Comparison of ENCODE assay signal across 22 cellular contexts in the genomic region with DNA sequence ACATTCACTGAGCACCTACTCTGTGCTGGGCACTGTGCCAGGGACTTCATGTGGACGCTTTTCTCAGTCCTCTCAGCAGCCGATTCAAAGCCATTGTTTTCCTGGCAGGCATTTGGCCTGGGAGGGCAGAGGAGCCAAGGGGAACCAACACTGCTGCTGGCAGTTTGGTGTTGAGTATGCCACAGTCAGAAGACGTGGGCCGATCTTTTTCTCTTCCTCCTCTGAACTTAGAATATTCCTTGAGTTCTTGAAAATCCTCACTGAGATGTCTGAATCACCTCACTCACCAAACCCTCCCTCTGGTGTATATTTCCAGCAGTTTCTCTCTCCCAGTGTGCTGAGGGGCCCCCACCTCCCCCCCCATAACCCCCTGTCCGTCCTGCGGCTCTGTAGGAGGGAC.
DNase-seq lines count a peak whose midpoint lies in the region; ATAC-seq lines count a peak whose summit lies in the region.
"Had no signal": no experiment of that assay in that cellular context is flagged by ENCODE, and none has a peak within 500 bp of the region (broad histone marks: within the 10 kb centered on the region; RNA-seq: fewer than 3 reads in every experiment).

No MANE protein-coding gene starts in this region.

- no peak overlapping the region for H3K4me3 ChIP-seq in H7 (ENCODE audit: insufficient read depth, low read depth, low read length)
- H3K4me3 ChIP-seq: lower lobe of right lung, sigmoid colon, SJSA1, upper lobe of right lung had no signal

- no peak for DNase-seq in activated naive CD4-positive, alpha-beta T cell treated with anti-CD3 and anti-CD28 coated beads, Interleukin-2, amount 10 ng/mL, durations not matched to agents 7 days and 5 days
- DNase-seq in activated naive CD4-positive, alpha-beta T cell treated with anti-CD3 and anti-CD28 coated beads, Interleukin-2, amount 50 U/mL, for 72 hours (ENCODE audit: low spot score in 2 of 2) = no peak
- DNase-seq in NCI-H69 (lab: John Stamatoyannopoulos, UW) (peak; percentile 58), H7 (no peak), cortex of kidney (lab: John Stamatoyannopoulos, UW) (no peak)
- no peak for DNase-seq in activated naive CD8-positive, alpha-beta T cell treated with anti-CD3 and anti-CD28 coated beads, Interleukin-2, amount 10 ng/mL, durations not matched to agents 7 days and 5 days
- no peak for DNase-seq in stimulated activated naive CD8-positive, alpha-beta T cell treated with anti-CD3 and anti-CD28 coated beads, Interleukin-15, amount 100 ng/mL, for 72 hours
- DNase-seq: activated CD4-positive, alpha-beta T cell treated with anti-CD3 and anti-CD28 coated beads, Interleukin-2, amount 50 U/mL, for 1 hour; activated gamma-delta T cell treated with Interleukin-2 at 50 U/mL for 16 hours; CD4-positive, alpha-beta memory T cell; lower lobe of right lung; NCI-H1105; NCI-H2081 treated with DMSO at 0.1 percent for 48 hours; NCI-H524; posterior cingulate gyrus; sigmoid colon; stimulated activated CD4-positive, alpha-beta T cell treated with anti-CD3 and anti-CD28 coated beads, Interleukin-15, amount 100 ng/mL, for 24 hours; T-helper 17 cell; upper lobe of right lung had no signal

- H3K27ac Mint-ChIP-seq in activated naive CD4-positive, alpha-beta T cell treated with anti-CD3 and anti-CD28 coated beads, Interleukin-2, amount 10 ng/mL, durations not matched to agents 7 days and 5 days = peak overlapping the region; percentile 76
- peak overlapping the region in 1 of 2 donors; percentile 85 for H3K27ac Mint-ChIP-seq in activated naive CD4-positive, alpha-beta T cell treated with anti-CD3 and anti-CD28 coated beads, Interleukin-2, amount 50 U/mL, for 72 hours
- H3K27ac Mint-ChIP-seq in activated naive CD8-positive, alpha-beta T cell treated with anti-CD3 and anti-CD28 coated beads, Interleukin-2, amount 10 ng/mL, durations not matched to agents 7 days and 5 days = peak overlapping the region; percentile 69
- H3K27ac Mint-ChIP-seq in stimulated activated naive CD8-positive, alpha-beta T cell treated with anti-CD3 and anti-CD28 coated beads, Interleukin-15, amount 100 ng/mL, for 72 hours = peak overlapping the region; percentile 79 to 94
- H3K27ac Mint-ChIP-seq: IgD-negative memory B cell had no signal

- H3K4me1 Mint-ChIP-seq in activated naive CD4-positive, alpha-beta T cell treated with anti-CD3 and anti-CD28 coated beads, Interleukin-2, amount 10 ng/mL, durations not matched to agents 7 days and 5 days = peaks cover 50% of the 10 kb centered on the region
- peaks cover 33% of the 10 kb centered on the region for H3K4me1 Mint-ChIP-seq in activated naive CD8-positive, alpha-beta T cell treated with anti-CD3 and anti-CD28 coated beads, Interleukin-2, amount 10 ng/mL, durations not matched to agents 7 days and 5 days
- peaks cover 68% of the 10 kb centered on the region for H3K4me1 Mint-ChIP-seq in stimulated activated naive CD8-positive, alpha-beta T cell treated with anti-CD3 and anti-CD28 coated beads, Interleukin-15, amount 100 ng/mL, for 72 hours

- CTCF ChIA-PET in activated naive CD4-positive, alpha-beta T cell treated with anti-CD3 and anti-CD28 coated beads, Interleukin-2, amount 10 ng/mL, durations not matched to agents 7 days and 5 days (lab: Charles Lee) = interaction anchor here (1.2 kb wide), 1 partner anchor 117 kb away, joined by 3 read pairs; no protein-coding TSS in a partner anchor

- POLR2A ChIA-PET in activated naive CD8-positive, alpha-beta T cell treated with anti-CD3 and anti-CD28 coated beads, Interleukin-2, amount 10 ng/mL, durations not matched to agents 7 days and 5 days (lab: Charles Lee) = interaction anchor here (2.2 kb wide), 1 partner anchor 16 kb away, joined by 15 read pairs; no protein-coding TSS in a partner anchor

- H3K27me3 Mint-ChIP-seq in activated naive CD4-positive, alpha-beta T cell treated with anti-CD3 and anti-CD28 coated beads, Interleukin-2, amount 10 ng/mL, durations not matched to agents 7 days and 5 days = no peaks in the 10 kb centered on the region
- H3K27me3 Mint-ChIP-seq in activated naive CD8-positive, alpha-beta T cell treated with anti-CD3 and anti-CD28 coated beads, Interleukin-2, amount 10 ng/mL, durations not matched to agents 7 days and 5 days = no peaks in the 10 kb centered on the region
- no peaks in the 10 kb centered on the region for H3K27me3 Mint-ChIP-seq in stimulated activated naive CD8-positive, alpha-beta T cell treated with anti-CD3 and anti-CD28 coated beads, Interleukin-15, amount 100 ng/mL, for 72 hours
- H3K27me3 Mint-ChIP-seq: CD4-positive, alpha-beta memory T cell; T-helper 17 cell had no signal

- no peaks in the 10 kb centered on the region for H3K36me3 ChIP-seq in H7 (replicated peaks; ENCODE audit: control insufficient read depth, insufficient read depth, low read length)
- H3K36me3 ChIP-seq: lower lobe of right lung, sigmoid colon, SJSA1, upper lobe of right lung had no signal

- ATAC-seq in activated naive CD4-positive, alpha-beta T cell treated with anti-CD3 and anti-CD28 coated beads, Interleukin-2, amount 50 U/mL, for 72 hours = no peak
- no peak for ATAC-seq in activated naive CD8-positive, alpha-beta T cell treated with anti-CD3 and anti-CD28 coated beads, Interleukin-2, amount 10 ng/mL, durations not matched to agents 7 days and 5 days (ENCODE audit: low read depth)
- no peak for ATAC-seq in stimulated activated naive CD8-positive, alpha-beta T cell treated with anti-CD3 and anti-CD28 coated beads, Interleukin-15, amount 100 ng/mL, for 72 hours
- ATAC-seq in HG03025 (IDR thresholded peaks at IDR 0.05; ENCODE audit: low FRiP score, unreplicated experiment) = no peak
- ATAC-seq: lower lobe of right lung, T-helper 17 cell, upper lobe of right lung had no signal

- H3K36me3 Mint-ChIP-seq in activated naive CD4-positive, alpha-beta T cell treated with anti-CD3 and anti-CD28 coated beads, Interleukin-2, amount 10 ng/mL, durations not matched to agents 7 days and 5 days = peaks cover 8% of the 10 kb centered on the region
- peaks cover 5 to 15% of the 10 kb centered on the region in 2 donors for H3K36me3 Mint-ChIP-seq in activated naive CD4-positive, alpha-beta T cell treated with anti-CD3 and anti-CD28 coated beads, Interleukin-2, amount 50 U/mL, for 72 hours
- peaks cover 2% of the 10 kb centered on the region for H3K36me3 Mint-ChIP-seq in activated naive CD8-positive, alpha-beta T cell treated with anti-CD3 and anti-CD28 coated beads, Interleukin-2, amount 10 ng/mL, durations not matched to agents 7 days and 5 days
- H3K36me3 Mint-ChIP-seq: CD4-positive, alpha-beta memory T cell had no signal

- no peaks in the 10 kb centered on the region for H3K9me3 Mint-ChIP-seq in activated naive CD4-positive, alpha-beta T cell treated with anti-CD3 and anti-CD28 coated beads, Interleukin-2, amount 10 ng/mL, durations not matched to agents 7 days and 5 days
- H3K9me3 Mint-ChIP-seq in activated naive CD4-positive, alpha-beta T cell treated with anti-CD3 and anti-CD28 coated beads, Interleukin-2, amount 50 U/mL, for 72 hours = peaks cover 0 to 3% of the 10 kb centered on the region in 2 donors
- H3K9me3 Mint-ChIP-seq in activated naive CD8-positive, alpha-beta T cell treated with anti-CD3 and anti-CD28 coated beads, Interleukin-2, amount 10 ng/mL, durations not matched to agents 7 days and 5 days = no peaks in the 10 kb centered on the region
- no peaks in the 10 kb centered on the region for H3K9me3 Mint-ChIP-seq in stimulated activated naive CD8-positive, alpha-beta T cell treated with anti-CD3 and anti-CD28 coated beads, Interleukin-15, amount 100 ng/mL, for 72 hours
- H3K9me3 Mint-ChIP-seq: CD4-positive, alpha-beta memory T cell had no signal

- H3K27me3 ChIP-seq in H7 (ENCODE audit: control insufficient read depth, insufficient read depth, low read length) = no peaks in the 10 kb centered on the region
- H3K27me3 ChIP-seq: sigmoid colon, upper lobe of right lung had no signal

- no peak overlapping the region for H3K4me3 Mint-ChIP-seq in activated naive CD4-positive, alpha-beta T cell treated with anti-CD3 and anti-CD28 coated beads, Interleukin-2, amount 10 ng/mL, durations not matched to agents 7 days and 5 days
- H3K4me3 Mint-ChIP-seq in activated naive CD8-positive, alpha-beta T cell treated with anti-CD3 and anti-CD28 coated beads, Interleukin-2, amount 10 ng/mL, durations not matched to agents 7 days and 5 days = peak overlapping the region; percentile 66
- H3K4me3 Mint-ChIP-seq in stimulated activated naive CD8-positive, alpha-beta T cell treated with anti-CD3 and anti-CD28 coated beads, Interleukin-15, amount 100 ng/mL, for 72 hours = peak overlapping the region; percentile 25 to 68
- H3K4me3 Mint-ChIP-seq: IgD-negative memory B cell, T-helper 17 cell had no signal
